Comparison of ENCODE assay signal across 1 cellular context in the genomic region with DNA sequence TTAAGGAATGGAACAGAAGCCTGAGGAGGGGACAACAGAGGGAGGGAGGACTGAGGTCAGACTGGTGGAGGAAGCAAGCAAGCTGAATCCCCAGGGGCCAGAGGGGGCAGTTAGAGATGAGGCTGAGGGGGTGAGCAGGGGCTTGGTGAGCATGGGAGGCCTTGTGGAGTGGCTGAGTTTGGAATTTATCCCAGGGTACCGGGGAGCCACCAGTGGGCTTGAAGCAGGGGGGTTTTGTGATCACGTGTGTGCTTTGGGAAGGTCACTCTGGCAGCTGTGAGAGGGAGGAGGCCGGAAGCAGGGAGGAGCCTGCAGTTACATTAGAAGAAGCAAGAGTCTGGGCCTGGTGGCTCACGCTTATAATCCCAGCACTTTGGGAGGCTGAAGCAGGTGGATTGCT.
TF ChIP-seq lines count a peak whose summit lies in the region.

No MANE protein-coding gene starts in this region.

TF ChIP-seq in HEK293, 187 proteins besides CTCF, POLR2A, EP300 and RAD21 (continued from another document):
- TF ChIP-seq, protein P1, sequence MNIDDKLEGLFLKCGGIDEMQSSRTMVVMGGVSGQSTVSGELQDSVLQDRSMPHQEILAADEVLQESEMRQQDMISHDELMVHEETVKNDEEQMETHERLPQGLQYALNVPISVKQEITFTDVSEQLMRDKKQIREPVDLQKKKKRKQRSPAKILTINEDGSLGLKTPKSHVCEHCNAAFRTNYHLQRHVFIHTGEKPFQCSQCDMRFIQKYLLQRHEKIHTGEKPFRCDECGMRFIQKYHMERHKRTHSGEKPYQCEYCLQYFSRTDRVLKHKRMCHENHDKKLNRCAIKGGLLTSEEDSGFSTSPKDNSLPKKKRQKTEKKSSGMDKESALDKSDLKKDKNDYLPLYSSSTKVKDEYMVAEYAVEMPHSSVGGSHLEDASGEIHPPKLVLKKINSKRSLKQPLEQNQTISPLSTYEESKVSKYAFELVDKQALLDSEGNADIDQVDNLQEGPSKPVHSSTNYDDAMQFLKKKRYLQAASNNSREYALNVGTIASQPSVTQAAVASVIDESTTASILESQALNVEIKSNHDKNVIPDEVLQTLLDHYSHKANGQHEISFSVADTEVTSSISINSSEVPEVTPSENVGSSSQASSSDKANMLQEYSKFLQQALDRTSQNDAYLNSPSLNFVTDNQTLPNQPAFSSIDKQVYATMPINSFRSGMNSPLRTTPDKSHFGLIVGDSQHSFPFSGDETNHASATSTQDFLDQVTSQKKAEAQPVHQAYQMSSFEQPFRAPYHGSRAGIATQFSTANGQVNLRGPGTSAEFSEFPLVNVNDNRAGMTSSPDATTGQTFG (tag by site-specific recombination; IDR thresholded peaks at IDR 0.05; ENCODE audit: borderline replicate concordance) = no peak
- TF ChIP-seq ZNF398 (tag by site-specific recombination; IDR thresholded peaks at IDR 0.05) (peak; percentile 88), ZNF777 (tag by site-specific recombination; IDR thresholded peaks at IDR 0.05; ENCODE audit: borderline replicate concordance) (no peak), KLF1 (tag by site-specific recombination; IDR thresholded peaks at IDR 0.05) (no peak), ZNF776 (tag by site-specific recombination; IDR thresholded peaks at IDR 0.05; ENCODE audit: borderline replicate concordance) (no peak), GLIS1 (tag by site-specific recombination; IDR thresholded peaks at IDR 0.05) (peak; percentile 78), ZNF341 (tag by site-specific recombination; IDR thresholded peaks at IDR 0.05; ENCODE audit: low read depth) (peak; percentile 32; the same call in 1 of the 2 replicates), WT1 (tag by site-specific recombination; IDR thresholded peaks at IDR 0.05) (peak; percentile 47; the same call in 1 of the 2 replicates)
TF ChIP-seq in HEK293: peak in this region for 6.
